8 cellular contexts compared by ENCODE assay signal in genomic region chr2:68062680-68063387, GRCh38. TPM values are rescaled to one million over a fixed set of nuclear protein-coding genes. Genes with fewer than 3 reads are reported as not detected.
A peak's percentile ranks its signal among the peaks of the same experiment; 100 is the strongest.
DNase-seq lines count a peak whose midpoint lies in the region; ATAC-seq and TF ChIP-seq lines count a peak whose summit lies in the region.

A gene with protein sequence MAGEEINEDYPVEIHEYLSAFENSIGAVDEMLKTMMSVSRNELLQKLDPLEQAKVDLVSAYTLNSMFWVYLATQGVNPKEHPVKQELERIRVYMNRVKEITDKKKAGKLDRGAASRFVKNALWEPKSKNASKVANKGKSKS (minus strand): TSS chr2:68063004. CDS start chr2:68047310, 15,694 bp downstream.

- peaks cover 45% of the 10 kb centered on the region for H3K4me1 ChIP-seq in Loucy (ENCODE audit: insufficient read depth, low read length, poor library complexity, severe bottlenecking)

- H3K27me3 Mint-ChIP-seq in natural killer cell treated with Interleukin-12 subunit alpha and Interleukin-12 subunit beta and Interleukin-15 and Interleukin-18, amount 100 ng/mL, for 72 hours = peaks cover 9 to 14% of the 10 kb centered on the region in 2 donors

- TF ChIP-seq POLR2A in Raji (IDR thresholded peaks at IDR 0.05; ENCODE audit: insufficient read depth, low read depth, low read length) = peak; percentile 85

- H3K9me3 Mint-ChIP-seq in natural killer cell treated with Interleukin-12 subunit alpha and Interleukin-12 subunit beta and Interleukin-15 and Interleukin-18, amount 100 ng/mL, for 72 hours = no peaks in the 10 kb centered on the region

- DNase-seq in EH (ENCODE audit: low read depth) = peak; percentile 90
- peak; percentile 88 for DNase-seq in H4 (ENCODE audit: low spot score)
- DNase-seq in activated T-helper 9 cell treated with anti-CD3 and anti-CD28 coated beads, Interleukin-2, amount 50 U/mL, for 16 hours (ENCODE audit: low read depth) = peak; percentile 88
- DNase-seq in fibroblast of pulmonary artery (ENCODE audit: low read depth) = peak; percentile 93
- DNase-seq in natural killer cell treated with Interleukin-12 subunit alpha and Interleukin-12 subunit beta and Interleukin-15 and Interleukin-18, amount 100 ng/mL, for 72 hours (ENCODE audit: low spot score) = peak; percentile 92
- peak; percentile 95 for DNase-seq in stimulated activated naive CD8-positive, alpha-beta T cell treated with anti-CD3 and anti-CD28 coated beads, Interleukin-15, Interleukin-2, amounts not matched to agents 100 U/mL and 50 U/mL, for 24 hours

- H3F3A ChIP-seq in Loucy (ENCODE audit: low read depth) = no peaks in the 10 kb centered on the region

- H3K79me2 ChIP-seq in Loucy (ENCODE audit: insufficient read depth, low read length) = peaks cover 48% of the 10 kb centered on the region

- H3K27me3 ChIP-seq in Loucy (ENCODE audit: insufficient read depth, low read length, poor library complexity, severe bottlenecking) = no peaks in the 10 kb centered on the region

- H3K9me3 ChIP-seq in Loucy (ENCODE audit: insufficient read depth, low read depth, low read length) = no peaks in the 10 kb centered on the region

- no peaks in the 10 kb centered on the region for H3K9me2 ChIP-seq in Loucy (replicated peaks; ENCODE audit: low read depth, low read length)

- peak within 1 kb of the TSS; percentile 97 for H3K4me3 Mint-ChIP-seq in natural killer cell treated with Interleukin-12 subunit alpha and Interleukin-12 subunit beta and Interleukin-15 and Interleukin-18, amount 100 ng/mL, for 72 hours

- no peaks in the 10 kb centered on the region for H3K36me3 ChIP-seq in Loucy (ENCODE audit: insufficient read depth, low read length)

- TF ChIP-seq CTCF in Loucy (conservative IDR thresholded peaks at IDR 0.05; ENCODE audit: low read length) = no peak
- no peak for TF ChIP-seq CTCF in fibroblast of pulmonary artery (IDR thresholded peaks at IDR 0.05; ENCODE audit: low read length, missing control alignments)

- H4K20me1 ChIP-seq in Loucy (ENCODE audit: insufficient read depth, low read length, poor library complexity, severe bottlenecking) = peaks cover 32% of the 10 kb centered on the region

- peak; percentile 96 to 98 for ATAC-seq in natural killer cell treated with Interleukin-12 subunit alpha and Interleukin-12 subunit beta and Interleukin-15 and Interleukin-18, amount 100 ng/mL, for 72 hours
- peak; percentile 96 for ATAC-seq in stimulated activated naive CD8-positive, alpha-beta T cell treated with anti-CD3 and anti-CD28 coated beads, Interleukin-15, Interleukin-2, amounts not matched to agents 100 U/mL and 50 U/mL, for 24 hours

- H3K27ac Mint-ChIP-seq in natural killer cell treated with Interleukin-12 subunit alpha and Interleukin-12 subunit beta and Interleukin-15 and Interleukin-18, amount 100 ng/mL, for 72 hours = peak within 1 kb of the TSS; percentile 94 to 98

- peak within 1 kb of the TSS; percentile 91 for H2AFZ ChIP-seq in Loucy (ENCODE audit: low read length)

- peaks cover 22 to 27% of the 10 kb centered on the region in 2 donors for H3K4me1 Mint-ChIP-seq in natural killer cell treated with Interleukin-12 subunit alpha and Interleukin-12 subunit beta and Interleukin-15 and Interleukin-18, amount 100 ng/mL, for 72 hours (ENCODE audit: low read depth in 2 of 2)

- peak within 1 kb of the TSS; percentile 93 for H3K9ac ChIP-seq in Loucy (ENCODE audit: low read depth, low read length, poor library complexity, severe bottlenecking)

- H3K4me3 ChIP-seq in Loucy (ENCODE audit: low read length, poor library complexity, severe bottlenecking) (peak within 1 kb of the TSS; percentile 97), fibroblast of pulmonary artery (replicated peaks; ENCODE audit: low read depth, low read length) (peak within 1 kb of the TSS; percentile 94)

- peak within 1 kb of the TSS; percentile 92 for H3K4me2 ChIP-seq in Loucy (ENCODE audit: low read depth, low read length, poor library complexity, severe bottlenecking)

- H3K36me3 Mint-ChIP-seq in natural killer cell treated with Interleukin-12 subunit alpha and Interleukin-12 subunit beta and Interleukin-15 and Interleukin-18, amount 100 ng/mL, for 72 hours = no peaks in the 10 kb centered on the region

RNA-seq across cellular contexts. Expression of the gene that starts here (rescaled TPM):
- total RNA-seq in H4 (2014; rRNA removed; shearing (Covaris generic)) = 71.3 and 77.6 TPM in 2 replicates
- 10 to 100 TPM; 14.1 to 29.0 TPM for total RNA-seq in natural killer cell treated with Interleukin-12 subunit alpha and Interleukin-12 subunit beta and Interleukin-15 and Interleukin-18, amount 100 ng/mL, for 72 hours

Comparison
In these comparisons a context has a peak if more than half of its experiments do, and no peak if none do; other contexts are left out.
1. Peak in every context shown above with its lines: DNase-seq, ATAC-seq and H3K4me3 ChIP-seq.